ENCODE assay signal across 24 cellular contexts in genomic region chr16:29922986-29923501, GRCh38. TPM values are rescaled to one million over a fixed set of nuclear protein-coding genes. Genes with fewer than 3 reads are reported as not detected.
DNase-seq lines count a peak whose midpoint lies in the region; ATAC-seq, FAIRE-seq and TF ChIP-seq lines count a peak whose summit lies in the region.
"Had no signal": no experiment of that assay in that cellular context is flagged by ENCODE, and none has a peak within 500 bp of the region (broad histone marks: within the 10 kb centered on the region; RNA-seq: fewer than 3 reads in every experiment).

No MANE protein-coding gene starts in this region.

- no peak overlapping the region for H3K27ac ChIP-seq in K562 (ENCODE audit: extremely low read depth, low read depth, low read length)
- no peak overlapping the region for H3K27ac ChIP-seq in upper lobe of right lung
- H3K27ac ChIP-seq: C4-2B, GM23248, Peyer's patch, SJCRH30 had no signal

- no peaks in the 10 kb centered on the region for H3K9me3 Mint-ChIP-seq in activated naive CD8-positive, alpha-beta T cell treated with anti-CD3 and anti-CD28 coated beads, Interleukin-2, amount 10 ng/mL, durations not matched to agents 7 days and 5 days
- H3K9me3 Mint-ChIP-seq in activated naive CD8-positive, alpha-beta T cell treated with anti-CD3 and anti-CD28 coated beads, Interleukin-2, amount 50 U/mL, for 24 hours = no peaks in the 10 kb centered on the region
- H3K9me3 Mint-ChIP-seq in nephron progenitor cell = no peaks in the 10 kb centered on the region
- H3K9me3 Mint-ChIP-seq: IgD-negative memory B cell had no signal

- no peak for TF ChIP-seq RAD21 in K562 (CRISPR knock-in tag; conservative IDR thresholded peaks at IDR 0.05 in 1 of 2, IDR thresholded peaks at IDR 0.05 in 1 of 2)

- H3K4me3 ChIP-seq in K562 (no peak overlapping the region), upper lobe of right lung (no peak overlapping the region)
- H3K4me3 ChIP-seq: GM23248, Peyer's patch, SJCRH30 had no signal

- TF ChIP-seq POLR2A in K562 (conservative IDR thresholded peaks at IDR 0.05) = no peak

- H3K36me3 Mint-ChIP-seq in activated naive CD8-positive, alpha-beta T cell treated with anti-CD3 and anti-CD28 coated beads, Interleukin-2, amount 10 ng/mL, durations not matched to agents 7 days and 5 days = peaks cover 8% of the 10 kb centered on the region
- H3K36me3 Mint-ChIP-seq in activated naive CD8-positive, alpha-beta T cell treated with anti-CD3 and anti-CD28 coated beads, Interleukin-2, amount 50 U/mL, for 24 hours (ENCODE audit: low read depth) = peaks cover 23% of the 10 kb centered on the region
- peaks cover 40% of the 10 kb centered on the region for H3K36me3 Mint-ChIP-seq in nephron progenitor cell (ENCODE audit: low read depth)
- H3K36me3 Mint-ChIP-seq: IgD-negative memory B cell had no signal

- peaks cover 22% of the 10 kb centered on the region for H3K4me1 Mint-ChIP-seq in activated naive CD8-positive, alpha-beta T cell treated with anti-CD3 and anti-CD28 coated beads, Interleukin-2, amount 10 ng/mL, durations not matched to agents 7 days and 5 days
- H3K4me1 Mint-ChIP-seq in activated naive CD8-positive, alpha-beta T cell treated with anti-CD3 and anti-CD28 coated beads, Interleukin-2, amount 50 U/mL, for 24 hours = peaks cover 37% of the 10 kb centered on the region
- H3K4me1 Mint-ChIP-seq in nephron progenitor cell = peaks cover 35% of the 10 kb centered on the region

- peak overlapping the region in 1 of 2 experiments; percentile 38; a peak in 2 of 4 replicates for H3K9ac ChIP-seq in K562 (ENCODE audit: insufficient read depth in 1 of 2, low read depth in 2 of 2, low read length in 2 of 2)
- H3K9ac ChIP-seq: GM23248 had no signal

- H3K27me3 Mint-ChIP-seq in activated naive CD8-positive, alpha-beta T cell treated with anti-CD3 and anti-CD28 coated beads, Interleukin-2, amount 10 ng/mL, durations not matched to agents 7 days and 5 days = peaks cover 3% of the 10 kb centered on the region
- H3K27me3 Mint-ChIP-seq in activated naive CD8-positive, alpha-beta T cell treated with anti-CD3 and anti-CD28 coated beads, Interleukin-2, amount 50 U/mL, for 24 hours = no peaks in the 10 kb centered on the region
- peaks cover 4% of the 10 kb centered on the region for H3K27me3 Mint-ChIP-seq in nephron progenitor cell (ENCODE audit: low read depth, poor library complexity)
- H3K27me3 Mint-ChIP-seq: IgD-negative memory B cell had no signal

- H3K4me3 Mint-ChIP-seq in activated naive CD8-positive, alpha-beta T cell treated with anti-CD3 and anti-CD28 coated beads, Interleukin-2, amount 10 ng/mL, durations not matched to agents 7 days and 5 days = no peak overlapping the region
- no peak overlapping the region for H3K4me3 Mint-ChIP-seq in activated naive CD8-positive, alpha-beta T cell treated with anti-CD3 and anti-CD28 coated beads, Interleukin-2, amount 50 U/mL, for 24 hours
- H3K4me3 Mint-ChIP-seq in nephron progenitor cell = peak overlapping the region; percentile 16

- POLR2A ChIA-PET in activated naive CD8-positive, alpha-beta T cell treated with anti-CD3 and anti-CD28 coated beads, Interleukin-2, amount 10 ng/mL, durations not matched to agents 7 days and 5 days (lab: Charles Lee) = interaction anchor here (0.5 kb wide), 1 partner anchor 164 kb away, joined by 3 read pairs; no protein-coding TSS in a partner anchor
- POLR2A ChIA-PET in K562 (lab: Yijun Ruan, JAX) = interaction anchor here (0.6 to 0.8 kb wide), 3 partner anchors 12 to 98 kb away, joined by 3 read pairs; partner anchors contain the start of gene TAOK2

- no peak for TF ChIP-seq EP300 in K562 (IDR thresholded peaks at IDR 0.05; ENCODE audit: low read length)

- ATAC-seq in activated naive CD8-positive, alpha-beta T cell treated with anti-CD3 and anti-CD28 coated beads, Interleukin-2, amount 10 ng/mL, durations not matched to agents 7 days and 5 days (ENCODE audit: low read depth) = no peak
- ATAC-seq in activated naive CD8-positive, alpha-beta T cell treated with anti-CD3 and anti-CD28 coated beads, Interleukin-2, amount 50 U/mL, for 24 hours = no peak
- ATAC-seq in K562 (no peak), upper lobe of right lung (no peak)

- H3K4me1 ChIP-seq in K562 (replicated peaks in 1 of 2; ENCODE audit: control insufficient read depth in 2 of 2, insufficient read depth in 2 of 2, low read length in 2 of 2) (peaks cover 13 to 29% of the 10 kb centered on the region in 2 experiments; a peak in 4 of 5 replicates), upper lobe of right lung (peaks cover 20% of the 10 kb centered on the region)

- TSS peak; percentile 3 for BruUV-seq in K562 (replicated peaks; lab: Mats Ljungman, UMichigan)

- TF ChIP-seq CTCF in K562 (IDR thresholded peaks at IDR 0.05 in 2 of 3, conservative IDR thresholded peaks at IDR 0.05 in 1 of 3; ENCODE audit: insufficient read depth in 2 of 3, low read depth in 1 of 3, low read length in 3 of 3) (no peak), nephron progenitor cell (IDR thresholded peaks at IDR 0.05) (no peak), upper lobe of right lung (IDR thresholded peaks at IDR 0.05) (no peak)

- H3K36me3 ChIP-seq in K562 (ENCODE audit: control insufficient read depth, insufficient read depth, low read length) = peaks cover 43% of the 10 kb centered on the region
- peaks cover 48% of the 10 kb centered on the region for H3K36me3 ChIP-seq in upper lobe of right lung

- H3K4me2 ChIP-seq in K562 (ENCODE audit: insufficient read depth, low read length) = no peak overlapping the region

- DNase-seq in activated naive CD8-positive, alpha-beta T cell treated with anti-CD3 and anti-CD28 coated beads, Interleukin-2, amount 10 ng/mL, durations not matched to agents 7 days and 5 days = peak; percentile 17
- no peak for DNase-seq in activated naive CD8-positive, alpha-beta T cell treated with anti-CD3 and anti-CD28 coated beads, Interleukin-2, amount 50 U/mL, for 24 hours
- DNase-seq in K562 (ENCODE audit: extremely low read depth in 1 of 4, low spot score in 3 of 4) (no peak), nephron progenitor cell (no peak), upper lobe of right lung (peak; percentile 27), H4 (ENCODE audit: low spot score) (no peak), COLO829 (ENCODE audit: low spot score) (no peak), HuH-7 (ENCODE audit: low spot score) (no peak)
- DNase-seq: COR-L47, DMS 273 treated with DMSO at 0.1 percent for 48 hours, DMS79 treated with DMSO at 0.1 percent for 48 hours, GM23248, HCEC 1CT, Karpas-422, NCI-H1694, NCI-H2081, NCI-H2171, NCI-H524 treated with DMSO at 0.1 percent for 48 hours, NCI-H82, Peyer's patch, SJCRH30 had no signal

- peaks cover 27% of the 10 kb centered on the region for H3K79me2 ChIP-seq in K562 (ENCODE audit: control insufficient read depth, insufficient read depth, low read length)

- no peak overlapping the region for H3K27ac Mint-ChIP-seq in activated naive CD8-positive, alpha-beta T cell treated with anti-CD3 and anti-CD28 coated beads, Interleukin-2, amount 10 ng/mL, durations not matched to agents 7 days and 5 days
- H3K27ac Mint-ChIP-seq in activated naive CD8-positive, alpha-beta T cell treated with anti-CD3 and anti-CD28 coated beads, Interleukin-2, amount 50 U/mL, for 24 hours = no peak overlapping the region
- H3K27ac Mint-ChIP-seq in nephron progenitor cell = no peak overlapping the region
- H3K27ac Mint-ChIP-seq: IgD-negative memory B cell had no signal

- CTCF ChIA-PET in K562 (lab: Yijun Ruan, JAX; ENCODE audit: low intra/inter-chr PET ratio) = no interaction called here

- FAIRE-seq in K562 (lab: Jason Lieb, UNC) = no peak
- FAIRE-seq: HTR-8/SVneo had no signal

- intact Hi-C loops in K562 (cut with micrococcal nuclease) = no loop called here
- intact Hi-C loops in upper lobe of right lung (cut with DNase I) = loop anchor here (10.0 kb wide), 1 partner anchor 72 kb away; the partner anchor contains the start of genes HIRIP3 and INO80E

- no peaks in the 10 kb centered on the region for H3K9me1 ChIP-seq in K562 (ENCODE audit: control insufficient read depth, insufficient read depth, low read length)

- 93% methylated on average over 9 of the region's 12 CpGs for WGBS in K562 (ENCODE audit: insufficient coverage, low coverage, missing lambda C conversion rate)

- H3K9me3 ChIP-seq in K562 (replicated peaks; ENCODE audit: control insufficient read depth, insufficient read depth, low read depth, low read length) (no peaks in the 10 kb centered on the region), upper lobe of right lung (no peaks in the 10 kb centered on the region)
- H3K9me3 ChIP-seq: Peyer's patch, SJCRH30 had no signal

- H3K27me3 ChIP-seq in K562 (ENCODE audit: control insufficient read depth in 2 of 2, insufficient read depth in 2 of 2, low read length in 2 of 2) (no peaks in the 10 kb centered on the region), upper lobe of right lung (no peaks in the 10 kb centered on the region)
- H3K27me3 ChIP-seq: Peyer's patch, SJCRH30 had no signal

- H2AFZ ChIP-seq in K562 (ENCODE audit: low read depth, low read length) = no peak overlapping the region
- H2AFZ ChIP-seq: GM23248 had no signal

- H4K20me1 ChIP-seq in K562 (replicated peaks; ENCODE audit: control insufficient read depth, insufficient read depth, low read length) = no peaks in the 10 kb centered on the region

- in situ Hi-C loops in K562 (cut with MboI) = no loop called here

RNA-seq across cellular contexts. Expression of gene KCTD13, which starts 3.0 kb away (rescaled TPM):
- 10 to 100 TPM; 49.7 to 50.0 TPM for total RNA-seq in activated naive CD8-positive, alpha-beta T cell treated with anti-CD3 and anti-CD28 coated beads, Interleukin-2, amount 10 ng/mL, durations not matched to agents 7 days and 5 days
- total RNA-seq in K562 (2011; cell fraction: chromatin; rRNA removed; ENCODE audit: low replicate concordance) = 51.1 and 67.7 TPM in 2 replicates
- total RNA-seq in K562 (2011; cell fraction: nucleolus; rRNA removed) = 41.6 and 49.4 TPM in 2 replicates
- 75.0 and 143 TPM in 2 replicates for total RNA-seq in K562 (2011; cell fraction: nucleoplasm; rRNA removed)
- total RNA-seq in K562 (2014; rRNA removed) (9.8 and 10.6 TPM in 2 replicates), K562 (2014; rRNA removed; fragmentation: Illumina TruSeq; extraction: Trizol) (5.2 and 6.7 TPM in 2 replicates), K562 (2015; rRNA removed; fragmentation: Illumina TruSeq; extraction: Trizol) (7.1 and 8.4 TPM in 2 replicates), K562 (2021) (18.5 and 20.6 TPM in 2 replicates), upper lobe of right lung (23.5 TPM)
- polyA plus RNA-seq in K562 (2011; rRNA removed) (14.5 and 23.3 TPM in 2 replicates), K562 (2014; fragmentation: Illumina TruSeq; extraction: Trizol) (9.5 and 11.0 TPM in 2 replicates), K562 (2014; fragmentation: Nextera tagmentation; extraction: Ambion mirVana) (1 to 10 TPM; 1.0 to 2.3 TPM), K562 (2014; rRNA removed) (17.3 and 21.3 TPM in 2 replicates)
- 24.5 and 24.9 TPM in 2 replicates for polyA plus RNA-seq in K562 (2011; cell fraction: cytosol; rRNA removed)
- polyA plus RNA-seq in K562 (2011; cell fraction: nucleus; rRNA removed) = 37.2 and 58.4 TPM in 2 replicates
- polyA plus RNA-seq in K562 (2012) = 10.3 and 22.7 TPM in 2 replicates
- 10.6 and 14.2 TPM in 2 replicates for polyA minus RNA-seq in K562 (2011; rRNA and poly(A)+ RNA removed)
- 6.0 and 9.3 TPM in 2 replicates for polyA minus RNA-seq in K562 (2011; cell fraction: cytosol; rRNA and poly(A)+ RNA removed)
- 17.1 and 20.7 TPM in 2 replicates for polyA minus RNA-seq in K562 (2011; cell fraction: nucleus; rRNA and poly(A)+ RNA removed)
- 3.3 and 7.4 TPM in 2 replicates for total RNA-seq in H4 (2014; rRNA removed; shearing (Covaris generic))

RNA-seq across cellular contexts. Expression of gene ASPHD1, which starts 22.8 kb away (rescaled TPM):
- total RNA-seq in activated naive CD8-positive, alpha-beta T cell treated with anti-CD3 and anti-CD28 coated beads, Interleukin-2, amount 10 ng/mL, durations not matched to agents 7 days and 5 days = under 1 TPM in 1 of 2 experiments, not detected in 1; 0.42 TPM
- total RNA-seq in K562 (2011; cell fraction: chromatin; rRNA removed; ENCODE audit: low replicate concordance) = not detected in 2 replicates
- total RNA-seq in K562 (2011; cell fraction: nucleolus; rRNA removed) = 0.33 TPM in 1 of 2 replicates, not detected in the other
- total RNA-seq in K562 (2011; cell fraction: nucleoplasm; rRNA removed) = 0.29 TPM in 1 of 2 replicates, not detected in the other
- total RNA-seq in K562 (2014; rRNA removed) = not detected in 2 replicates
- total RNA-seq in K562 (2014; rRNA removed; fragmentation: Illumina TruSeq; extraction: Trizol) = not detected in 2 replicates
- not detected in 2 replicates for total RNA-seq in K562 (2015; rRNA removed; fragmentation: Illumina TruSeq; extraction: Trizol)
- total RNA-seq in K562 (2021) = 0.18 and 0.22 TPM in 2 replicates
- polyA plus RNA-seq in K562 (2011; rRNA removed) = 0.07 and 0.25 TPM in 2 replicates
- polyA plus RNA-seq in K562 (2011; cell fraction: cytosol; rRNA removed) = 0.92 TPM in 1 of 2 replicates, not detected in the other
- polyA plus RNA-seq in K562 (2011; cell fraction: nucleus; rRNA removed) = 0.15 and 0.64 TPM in 2 replicates
- polyA plus RNA-seq in K562 (2012) = 0.21 and 0.29 TPM in 2 replicates
- 0.29 TPM in 1 of 2 replicates, not detected in the other for polyA plus RNA-seq in K562 (2014; fragmentation: Illumina TruSeq; extraction: Trizol)
- polyA plus RNA-seq in K562 (2014; fragmentation: Nextera tagmentation; extraction: Ambion mirVana) = under 1 TPM in 1 of 2 experiments, not detected in 1; 0.03 TPM
- polyA plus RNA-seq in K562 (2014; rRNA removed) = 0.32 and 0.70 TPM in 2 replicates
- not detected in 2 replicates for polyA minus RNA-seq in K562 (2011; rRNA and poly(A)+ RNA removed)
- not detected in 2 replicates for polyA minus RNA-seq in K562 (2011; cell fraction: cytosol; rRNA and poly(A)+ RNA removed)
- not detected in 2 replicates for polyA minus RNA-seq in K562 (2011; cell fraction: nucleus; rRNA and poly(A)+ RNA removed)
- total RNA-seq in upper lobe of right lung = 4.4 TPM
- 3.6 and 6.9 TPM in 2 replicates for total RNA-seq in H4 (2014; rRNA removed; shearing (Covaris generic))
- polyA plus RNA-seq: IgD-negative memory B cell had no signal

RNA-seq across cellular contexts. Expression of gene SEZ6L2, which starts 23.7 kb away (rescaled TPM):
- total RNA-seq in activated naive CD8-positive, alpha-beta T cell treated with anti-CD3 and anti-CD28 coated beads, Interleukin-2, amount 10 ng/mL, durations not matched to agents 7 days and 5 days = not detected
- 0.65 TPM in 1 of 2 replicates, not detected in the other for total RNA-seq in K562 (2011; cell fraction: chromatin; rRNA removed; ENCODE audit: low replicate concordance)
- 0.92 and 1.3 TPM in 2 replicates for total RNA-seq in K562 (2011; cell fraction: nucleolus; rRNA removed)
- 0.44 and 0.61 TPM in 2 replicates for total RNA-seq in K562 (2011; cell fraction: nucleoplasm; rRNA removed)
- total RNA-seq in K562 (2014; rRNA removed) = 1.3 and 1.6 TPM in 2 replicates
- total RNA-seq in K562 (2014; rRNA removed; fragmentation: Illumina TruSeq; extraction: Trizol) = 0.29 and 0.40 TPM in 2 replicates
- total RNA-seq in K562 (2015; rRNA removed; fragmentation: Illumina TruSeq; extraction: Trizol) = 0.72 TPM in 2 replicates
- 2.1 TPM in 2 replicates for total RNA-seq in K562 (2021)
- 0.36 and 1.6 TPM in 2 replicates for polyA plus RNA-seq in K562 (2011; rRNA removed)
- 0.66 and 1.7 TPM in 2 replicates for polyA plus RNA-seq in K562 (2011; cell fraction: cytosol; rRNA removed)
- 0.94 and 1.0 TPM in 2 replicates for polyA plus RNA-seq in K562 (2011; cell fraction: nucleus; rRNA removed)
- 1.2 TPM in 2 replicates for polyA plus RNA-seq in K562 (2012)
- polyA plus RNA-seq in K562 (2014; fragmentation: Illumina TruSeq; extraction: Trizol) = 1.2 and 1.7 TPM in 2 replicates
- polyA plus RNA-seq in K562 (2014; fragmentation: Nextera tagmentation; extraction: Ambion mirVana) = under 1 TPM; 0.10 to 0.22 TPM
- polyA plus RNA-seq in K562 (2014; rRNA removed) = 1.3 TPM in 2 replicates
- 0.14 and 0.18 TPM in 2 replicates for polyA minus RNA-seq in K562 (2011; rRNA and poly(A)+ RNA removed)
- polyA minus RNA-seq in K562 (2011; cell fraction: cytosol; rRNA and poly(A)+ RNA removed) = 0.86 and 1.4 TPM in 2 replicates
- polyA minus RNA-seq in K562 (2011; cell fraction: nucleus; rRNA and poly(A)+ RNA removed) = 0.13 and 0.89 TPM in 2 replicates
- 11.9 TPM for total RNA-seq in upper lobe of right lung
- total RNA-seq in H4 (2014; rRNA removed; shearing (Covaris generic)) = 6.8 and 10.0 TPM in 2 replicates
- total RNA-seq: SJCRH30 had no signal
- polyA plus RNA-seq: IgD-negative memory B cell had no signal

RNA-seq across cellular contexts. Expression of gene TMEM219, which starts 38.8 kb away (rescaled TPM):
- 10 to 100 TPM; 67.8 to 74.5 TPM for total RNA-seq in activated naive CD8-positive, alpha-beta T cell treated with anti-CD3 and anti-CD28 coated beads, Interleukin-2, amount 10 ng/mL, durations not matched to agents 7 days and 5 days
- 34.9 and 76.7 TPM in 2 replicates for total RNA-seq in K562 (2011; cell fraction: chromatin; rRNA removed; ENCODE audit: low replicate concordance)
- total RNA-seq in K562 (2011; cell fraction: nucleolus; rRNA removed) = 63.2 and 73.7 TPM in 2 replicates
- total RNA-seq in K562 (2011; cell fraction: nucleoplasm; rRNA removed) = 62.0 and 68.4 TPM in 2 replicates
- total RNA-seq in K562 (2014; rRNA removed) (56.4 and 60.5 TPM in 2 replicates), K562 (2014; rRNA removed; fragmentation: Illumina TruSeq; extraction: Trizol) (34.1 and 35.3 TPM in 2 replicates), K562 (2015; rRNA removed; fragmentation: Illumina TruSeq; extraction: Trizol) (46.4 and 46.8 TPM in 2 replicates), K562 (2021) (57.7 and 64.6 TPM in 2 replicates), upper lobe of right lung (133 TPM)
- polyA plus RNA-seq in K562 (2011; rRNA removed) (55.5 and 85.5 TPM in 2 replicates), K562 (2014; fragmentation: Illumina TruSeq; extraction: Trizol) (41.5 and 48.3 TPM in 2 replicates), K562 (2014; fragmentation: Nextera tagmentation; extraction: Ambion mirVana) (10 to 100 TPM; 49.4 to 57.1 TPM), K562 (2014; rRNA removed) (62.8 and 74.4 TPM in 2 replicates)
- polyA plus RNA-seq in K562 (2011; cell fraction: cytosol; rRNA removed) = 120 and 121 TPM in 2 replicates
- 192 and 207 TPM in 2 replicates for polyA plus RNA-seq in K562 (2011; cell fraction: nucleus; rRNA removed)
- 68.1 and 168 TPM in 2 replicates for polyA plus RNA-seq in K562 (2012)
- polyA minus RNA-seq in K562 (2011; rRNA and poly(A)+ RNA removed) = 23.5 and 23.6 TPM in 2 replicates
- polyA minus RNA-seq in K562 (2011; cell fraction: cytosol; rRNA and poly(A)+ RNA removed) = 28.1 and 37.4 TPM in 2 replicates
- 24.4 and 32.1 TPM in 2 replicates for polyA minus RNA-seq in K562 (2011; cell fraction: nucleus; rRNA and poly(A)+ RNA removed)
- total RNA-seq in H4 (2014; rRNA removed; shearing (Covaris generic)) = 60.8 and 85.4 TPM in 2 replicates

RNA-seq across cellular contexts. Expression of gene TAOK2, which starts 50.6 kb away (rescaled TPM):
- total RNA-seq in activated naive CD8-positive, alpha-beta T cell treated with anti-CD3 and anti-CD28 coated beads, Interleukin-2, amount 10 ng/mL, durations not matched to agents 7 days and 5 days = 10 to 100 TPM; 51.6 to 53.4 TPM
- 84.4 and 156 TPM in 2 replicates for total RNA-seq in K562 (2011; cell fraction: chromatin; rRNA removed; ENCODE audit: low replicate concordance)
- 84.5 and 93.2 TPM in 2 replicates for total RNA-seq in K562 (2011; cell fraction: nucleolus; rRNA removed)
- 82.3 and 98.5 TPM in 2 replicates for total RNA-seq in K562 (2011; cell fraction: nucleoplasm; rRNA removed)
- total RNA-seq in K562 (2014; rRNA removed) = 29.3 and 33.3 TPM in 2 replicates
- total RNA-seq in K562 (2014; rRNA removed; fragmentation: Illumina TruSeq; extraction: Trizol) = 7.1 and 8.5 TPM in 2 replicates
- 20.1 and 21.7 TPM in 2 replicates for total RNA-seq in K562 (2015; rRNA removed; fragmentation: Illumina TruSeq; extraction: Trizol)
- 34.0 and 41.8 TPM in 2 replicates for total RNA-seq in K562 (2021)
- 13.7 and 19.6 TPM in 2 replicates for polyA plus RNA-seq in K562 (2011; rRNA removed)
- polyA plus RNA-seq in K562 (2011; cell fraction: cytosol; rRNA removed) = 13.2 and 20.8 TPM in 2 replicates
- 76.1 and 109 TPM in 2 replicates for polyA plus RNA-seq in K562 (2011; cell fraction: nucleus; rRNA removed)
- 20.2 and 35.5 TPM in 2 replicates for polyA plus RNA-seq in K562 (2012)
- polyA plus RNA-seq in K562 (2014; fragmentation: Illumina TruSeq; extraction: Trizol) = 11.6 and 16.5 TPM in 2 replicates
- polyA plus RNA-seq in K562 (2014; fragmentation: Nextera tagmentation; extraction: Ambion mirVana) = under 1 TPM; 0.10 to 0.11 TPM
- 22.6 and 27.7 TPM in 2 replicates for polyA plus RNA-seq in K562 (2014; rRNA removed)
- polyA minus RNA-seq in K562 (2011; rRNA and poly(A)+ RNA removed) = 12.5 and 15.8 TPM in 2 replicates
- 15.7 and 17.3 TPM in 2 replicates for polyA minus RNA-seq in K562 (2011; cell fraction: cytosol; rRNA and poly(A)+ RNA removed)
- 23.2 and 31.2 TPM in 2 replicates for polyA minus RNA-seq in K562 (2011; cell fraction: nucleus; rRNA and poly(A)+ RNA removed)
- 75.4 TPM for total RNA-seq in upper lobe of right lung
- 11.6 and 17.2 TPM in 2 replicates for total RNA-seq in H4 (2014; rRNA removed; shearing (Covaris generic))

Comparison
In these comparisons a context has a peak if more than half of its experiments do, and no peak if none do; other contexts are left out.
1. DNase-seq: peak in activated naive CD8-positive, alpha-beta T cell treated with anti-CD3 and anti-CD28 coated beads, Interleukin-2, amount 10 ng/mL, durations not matched to agents 7 days and 5 days (single experiment) and upper lobe of right lung (single experiment); none in activated naive CD8-positive, alpha-beta T cell treated with anti-CD3 and anti-CD28 coated beads, Interleukin-2, amount 50 U/mL, for 24 hours (single experiment), K562 (0 of 4), nephron progenitor cell (single experiment), H4 (single experiment), COLO829 (single experiment) and HuH-7 (single experiment).